Comparison of ENCODE assay signal across 12 cellular contexts in the genomic region with DNA sequence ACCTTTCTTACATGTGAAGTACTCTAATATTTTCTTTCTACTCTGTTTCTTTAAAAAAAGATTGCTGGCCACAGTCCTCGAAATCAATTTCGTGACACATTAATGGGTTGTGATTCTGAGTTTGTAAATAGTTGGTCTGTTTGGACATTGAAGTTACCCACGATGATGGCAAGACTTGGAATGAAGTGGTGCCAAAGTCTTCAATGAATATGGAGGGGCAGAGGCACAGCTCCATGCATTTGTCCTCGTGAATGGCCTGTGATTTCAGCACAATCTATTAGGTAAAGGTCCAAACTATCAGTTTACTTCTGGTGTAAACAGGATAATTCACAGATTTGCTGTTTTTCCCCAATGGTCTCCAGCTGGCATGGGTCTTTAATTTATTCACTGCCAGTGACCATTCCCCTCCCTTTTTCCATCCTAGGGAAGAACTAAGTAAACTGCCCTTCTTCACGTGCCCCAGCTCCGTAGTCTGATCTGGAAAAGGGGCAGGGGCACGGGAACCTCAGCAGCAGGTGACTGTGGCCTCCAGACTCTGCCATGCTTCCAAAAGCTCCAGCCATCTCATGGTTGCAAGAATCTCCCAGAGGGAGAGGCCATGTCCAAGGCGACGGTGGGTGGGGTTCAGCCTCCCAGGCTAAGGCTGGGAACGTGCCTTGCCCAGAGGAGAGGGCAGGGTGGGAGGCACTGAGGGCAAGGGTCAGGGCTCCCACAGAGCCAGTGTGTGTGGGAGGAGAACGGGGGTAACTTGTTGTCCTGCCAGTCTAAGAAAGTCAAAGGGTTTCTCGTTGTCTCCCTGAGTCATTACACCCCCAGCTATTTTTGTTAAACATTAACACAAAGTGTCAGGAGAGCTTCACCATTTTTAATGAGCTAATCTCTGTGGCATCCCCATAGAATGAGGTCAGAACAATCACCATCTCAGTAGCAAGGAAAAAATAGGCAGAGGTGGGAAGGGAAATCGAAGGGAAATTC. TPM values are rescaled to one million over a fixed set of nuclear protein-coding genes. Genes with fewer than 3 reads are reported as not detected.
DNase-seq lines count a peak whose midpoint lies in the region; ATAC-seq, FAIRE-seq and TF ChIP-seq lines count a peak whose summit lies in the region.
"Had no signal": no experiment of that assay in that cellular context is flagged by ENCODE, and none has a peak within 500 bp of the region (broad histone marks: within the 10 kb centered on the region; RNA-seq: fewer than 3 reads in every experiment).

No MANE protein-coding gene starts in this region.

- peak; percentile 14 for ATAC-seq in activated naive CD8-positive, alpha-beta T cell treated with anti-CD3 and anti-CD28 coated beads, Interleukin-2, amount 50 U/mL, for 24 hours

- H3K27ac Mint-ChIP-seq in activated naive CD8-positive, alpha-beta T cell treated with anti-CD3 and anti-CD28 coated beads, Interleukin-2, amount 50 U/mL, for 24 hours, result no peak overlapping the region
- no peak overlapping the region for H3K27ac Mint-ChIP-seq in activated naive CD8-positive, alpha-beta T cell treated with anti-CD3 and anti-CD28 coated beads for 36 hours

- peaks cover 17% of the 10 kb centered on the region for H3K27me3 Mint-ChIP-seq in activated naive CD8-positive, alpha-beta T cell treated with anti-CD3 and anti-CD28 coated beads, Interleukin-2, amount 50 U/mL, for 24 hours
- peaks cover 19% of the 10 kb centered on the region for H3K27me3 Mint-ChIP-seq in activated naive CD8-positive, alpha-beta T cell treated with anti-CD3 and anti-CD28 coated beads for 36 hours

- no peak overlapping the region for H3K4me3 Mint-ChIP-seq in activated naive CD8-positive, alpha-beta T cell treated with anti-CD3 and anti-CD28 coated beads, Interleukin-2, amount 50 U/mL, for 24 hours
- H3K4me3 Mint-ChIP-seq in activated naive CD8-positive, alpha-beta T cell treated with anti-CD3 and anti-CD28 coated beads for 36 hours, result no peak overlapping the region

- FAIRE-seq in urothelium cell line (lab: Jason Lieb, UNC), result no peak

- no peak for DNase-seq in activated naive CD8-positive, alpha-beta T cell treated with anti-CD3 and anti-CD28 coated beads, Interleukin-2, amount 50 U/mL, for 24 hours
- DNase-seq in activated naive CD8-positive, alpha-beta T cell treated with anti-CD3 and anti-CD28 coated beads for 36 hours, result no peak
- DNase-seq in choroid plexus epithelial cell (ENCODE audit: low read depth), result peak; percentile 60
- DNase-seq in mucosa of gallbladder (ENCODE audit: low spot score), result peak; percentile 51
- DNase-seq in NCI-H345 treated with DMSO at 0.1 percent for 48 hours (lab: John Stamatoyannopoulos, UW; ENCODE audit: unreplicated experiment), result no peak
- no peak for DNase-seq in inferior parietal cortex (ENCODE audit: extremely low spot score)
- DNase-seq in urothelium cell line (ENCODE audit: low spot score), result no peak
- DNase-seq in activated CD8-positive, alpha-beta memory T cell treated with anti-CD3 and anti-CD28 coated beads, Interleukin-2, amount 50 U/mL, for 4 hours, result no peak
- DNase-seq: 8988T, activated T-cell treated with anti-CD3 and anti-CD28 coated beads for 4 hours, NCI-H2081, SW 1271 had no signal

- no peak overlapping the region for H3K4me3 ChIP-seq in choroid plexus epithelial cell (ENCODE audit: low read depth, low read length)

- H3K36me3 Mint-ChIP-seq in activated naive CD8-positive, alpha-beta T cell treated with anti-CD3 and anti-CD28 coated beads, Interleukin-2, amount 50 U/mL, for 24 hours (ENCODE audit: low read depth), result no peaks in the 10 kb centered on the region
- H3K36me3 Mint-ChIP-seq in activated naive CD8-positive, alpha-beta T cell treated with anti-CD3 and anti-CD28 coated beads for 36 hours, result no peaks in the 10 kb centered on the region

- peaks cover 15% of the 10 kb centered on the region for H3K4me1 Mint-ChIP-seq in activated naive CD8-positive, alpha-beta T cell treated with anti-CD3 and anti-CD28 coated beads, Interleukin-2, amount 50 U/mL, for 24 hours
- peaks cover 2% of the 10 kb centered on the region for H3K4me1 Mint-ChIP-seq in activated naive CD8-positive, alpha-beta T cell treated with anti-CD3 and anti-CD28 coated beads for 36 hours

- no peak for TF ChIP-seq CTCF in choroid plexus epithelial cell (conservative IDR thresholded peaks at IDR 0.05; ENCODE audit: low read depth, low read length)

- no peaks in the 10 kb centered on the region for H3K9me3 Mint-ChIP-seq in activated naive CD8-positive, alpha-beta T cell treated with anti-CD3 and anti-CD28 coated beads, Interleukin-2, amount 50 U/mL, for 24 hours
- no peaks in the 10 kb centered on the region for H3K9me3 Mint-ChIP-seq in activated naive CD8-positive, alpha-beta T cell treated with anti-CD3 and anti-CD28 coated beads for 36 hours

RNA-seq across cellular contexts. Expression of gene PEX26, which starts 16.9 kb away (rescaled TPM):
- 10 to 100 TPM; 65.5 to 67.2 TPM for total RNA-seq in activated naive CD8-positive, alpha-beta T cell treated with anti-CD3 and anti-CD28 coated beads for 36 hours
- total RNA-seq in mucosa of gallbladder, result 51.5 TPM

RNA-seq across cellular contexts. Expression of gene MICAL3, which starts 36.6 kb away (rescaled TPM):
- 10 to 100 TPM; 36.6 to 41.3 TPM for total RNA-seq in activated naive CD8-positive, alpha-beta T cell treated with anti-CD3 and anti-CD28 coated beads for 36 hours
- 61.4 TPM for total RNA-seq in mucosa of gallbladder

RNA-seq across cellular contexts. Expression of gene TUBA8, which starts 49.7 kb away (rescaled TPM):
- 1 to 10 TPM; 1.2 to 1.5 TPM for total RNA-seq in activated naive CD8-positive, alpha-beta T cell treated with anti-CD3 and anti-CD28 coated beads for 36 hours
- total RNA-seq in mucosa of gallbladder, result 2.1 TPM

Comparison
In these comparisons a context has a peak if more than half of its experiments do, and no peak if none do; other contexts are left out.
1. DNase-seq: peak in choroid plexus epithelial cell (single experiment) and mucosa of gallbladder (single experiment); none in activated naive CD8-positive, alpha-beta T cell treated with anti-CD3 and anti-CD28 coated beads, Interleukin-2, amount 50 U/mL, for 24 hours (single experiment), activated naive CD8-positive, alpha-beta T cell treated with anti-CD3 and anti-CD28 coated beads for 36 hours (single experiment), NCI-H345 treated with DMSO at 0.1 percent for 48 hours (single experiment), inferior parietal cortex (single experiment), urothelium cell line (single experiment) and activated CD8-positive, alpha-beta memory T cell treated with anti-CD3 and anti-CD28 coated beads, Interleukin-2, amount 50 U/mL, for 4 hours (single experiment).